17 cellular contexts compared by ENCODE assay signal in genomic region chr3:117752984-117753717, GRCh38.
DNase-seq lines count a peak whose midpoint lies in the region; ATAC-seq, FAIRE-seq and TF ChIP-seq lines count a peak whose summit lies in the region.
"Had no signal": no experiment of that assay in that cellular context is flagged by ENCODE, and none has a peak within 500 bp of the region (broad histone marks: within the 10 kb centered on the region; RNA-seq: fewer than 3 reads in every experiment).

No MANE protein-coding gene starts in this region.

- TF ChIP-seq CTCF in IMR-90 (conservative IDR thresholded peaks at IDR 0.05; ENCODE audit: low read depth, low read length), result no peak
- TF ChIP-seq CTCF in astrocyte (IDR thresholded peaks at IDR 0.05; ENCODE audit: insufficient read depth, low read depth, low read length), result no peak

- H3K4me1 ChIP-seq in IMR-90 (ENCODE audit: control insufficient read depth, insufficient read depth, low read length) (peaks cover 2% of the 10 kb centered on the region; the same call in 1 of the 2 replicates), astrocyte (ENCODE audit: insufficient read depth, low read length) (no peaks in the 10 kb centered on the region)
- H3K4me1 ChIP-seq: tibial artery had no signal

- H3K23ac ChIP-seq in IMR-90 (ENCODE audit: low read depth, low read length), result no peak overlapping the region

- H3K56ac ChIP-seq in IMR-90 (ENCODE audit: extremely low read depth, insufficient read depth, low read length), result no peak overlapping the region

- peaks cover 0 to 5% of the 10 kb centered on the region in 2 experiments; a peak in 1 of 4 replicates for H3K79me1 ChIP-seq in IMR-90 (ENCODE audit: low read depth in 1 of 2, low read length in 2 of 2)

- H3K4me3 ChIP-seq in IMR-90 (ENCODE audit: insufficient read depth, low read depth, low read length) (no peak overlapping the region), astrocyte (ENCODE audit: insufficient read depth, low read depth, low read length) (no peak overlapping the region)
- H3K4me3 ChIP-seq: tibial artery had no signal

- H3K9ac ChIP-seq in IMR-90 (ENCODE audit: low read depth, low read length), result no peak overlapping the region
- H3K9ac ChIP-seq in astrocyte (ENCODE audit: low read length), result no peak overlapping the region

- H3K9me1 ChIP-seq in IMR-90 (ENCODE audit: insufficient read depth, low read length), result no peaks in the 10 kb centered on the region

- DNase-seq in Daoy (ENCODE audit: low read depth), result peak; percentile 51
- DNase-seq in IMR-90, result peak; percentile 90
- DNase-seq in astrocyte (ENCODE audit: low read depth), result peak; percentile 76
- DNase-seq in left kidney (ENCODE audit: low read depth, low spot score), result peak; percentile 86
- no peak for DNase-seq in activated CD4-positive, alpha-beta memory T cell treated with anti-CD3 and anti-CD28 coated beads, Interleukin-2, amount 10 ng/mL, durations not matched to agents 7 days and 5 days
- DNase-seq in NCI-H1694 treated with DMSO at 0.1 percent for 48 hours (lab: John Stamatoyannopoulos, UW), result no peak
- no peak for DNase-seq in NCI-H526 (lab: John Stamatoyannopoulos, UW)
- DNase-seq in activated naive CD4-positive, alpha-beta T cell treated with anti-CD3 and anti-CD28 coated beads, Interleukin-2, amount 50 U/mL, for 72 hours (ENCODE audit: low spot score in 2 of 2), result no peak
- DNase-seq: activated CD4-positive, alpha-beta T cell treated with anti-CD3 and anti-CD28 coated beads for 36 hours; retina; RPMI8226; stimulated activated CD4-positive, alpha-beta T cell treated with anti-CD3 and anti-CD28 coated beads, Interleukin-1b, Interleukin-23, amount 100 ng/mL, for 48 hours; stimulated activated CD8-positive, alpha-beta memory T cell treated with anti-CD3 and anti-CD28 coated beads, Interleukin-4, amount 100 ng/mL, for 48 hours; tibial artery had no signal

- intact Hi-C loops in IMR-90 (cut with micrococcal nuclease), result no loop called here

- no peaks in the 10 kb centered on the region for H3K27me3 ChIP-seq in IMR-90 (ENCODE audit: control insufficient read depth, insufficient read depth, low read length)
- no peaks in the 10 kb centered on the region for H3K27me3 ChIP-seq in astrocyte (ENCODE audit: insufficient read depth, low read length)
- H3K27me3 ChIP-seq: tibial artery had no signal

- TF ChIP-seq POLR2A in IMR-90 (IDR thresholded peaks at IDR 0.05; ENCODE audit: low read depth, low read length), result no peak

- BruUV-seq in IMR-90 (replicated peaks; lab: Mats Ljungman, UMichigan), result no TSS peak

- H3K18ac ChIP-seq in IMR-90 (ENCODE audit: low read depth, low read length), result no peak overlapping the region

- no peak overlapping the region for H2AK9ac ChIP-seq in IMR-90 (replicated peaks; ENCODE audit: low read depth, low read length, poor library complexity)

- no peak overlapping the region; the same call in 1 of the 2 replicates for H2BK20ac ChIP-seq in IMR-90 (ENCODE audit: low read depth, low read length)

- H3K27ac ChIP-seq in IMR-90 (ENCODE audit: insufficient read depth, low read length) (no peak overlapping the region), astrocyte (ENCODE audit: low read depth, low read length) (no peak overlapping the region)
- H3K27ac ChIP-seq: tibial artery had no signal

- CTCF ChIA-PET in IMR-90 (lab: Yijun Ruan, JAX), result interaction anchor here (0.8 kb wide), 1 partner anchor 9 kb away, joined by 3 read pairs; no protein-coding TSS in a partner anchor
- CTCF ChIA-PET in activated CD4-positive, alpha-beta memory T cell treated with anti-CD3 and anti-CD28 coated beads, Interleukin-2, amount 10 ng/mL, durations not matched to agents 7 days and 5 days (lab: Charles Lee), result no interaction called here

- POLR2A ChIA-PET in IMR-90 (lab: Charles Lee; ENCODE audit: unreplicated experiment), result no interaction called here
- POLR2A ChIA-PET in activated CD4-positive, alpha-beta memory T cell treated with anti-CD3 and anti-CD28 coated beads, Interleukin-2, amount 10 ng/mL, durations not matched to agents 7 days and 5 days (lab: Charles Lee), result no interaction called here

- 89 to 100% methylated on average over 1 to 3 of the region's 3 CpGs for WGBS in IMR-90 (ENCODE audit: extremely low coverage in 2 of 2, insufficient read length in 1 of 2), 2 experiments

- H3K79me2 ChIP-seq in astrocyte (ENCODE audit: insufficient read depth, low read length), result no peaks in the 10 kb centered on the region

- H3K36me3 ChIP-seq in IMR-90 (ENCODE audit: control insufficient read depth, insufficient read depth, low read length) (no peaks in the 10 kb centered on the region), astrocyte (ENCODE audit: insufficient read depth, low read length) (no peaks in the 10 kb centered on the region)
- H3K36me3 ChIP-seq: tibial artery had no signal

- H3K9me3 Mint-ChIP-seq in astrocyte (ENCODE audit: unreplicated experiment), result no peaks in the 10 kb centered on the region
- H3K9me3 Mint-ChIP-seq in activated CD4-positive, alpha-beta memory T cell treated with anti-CD3 and anti-CD28 coated beads, Interleukin-2, amount 10 ng/mL, durations not matched to agents 7 days and 5 days, result peaks cover 2% of the 10 kb centered on the region
- peaks cover 4 to 7% of the 10 kb centered on the region in 2 donors for H3K9me3 Mint-ChIP-seq in activated naive CD4-positive, alpha-beta T cell treated with anti-CD3 and anti-CD28 coated beads, Interleukin-2, amount 50 U/mL, for 72 hours

- no peaks in the 10 kb centered on the region for H4K20me1 ChIP-seq in IMR-90 (ENCODE audit: insufficient read depth, low read length)
- no peaks in the 10 kb centered on the region for H4K20me1 ChIP-seq in astrocyte (ENCODE audit: insufficient read depth, low read length)

- peak overlapping the region; percentile 16 for H3K27ac Mint-ChIP-seq in astrocyte (ENCODE audit: unreplicated experiment)
- no peak overlapping the region for H3K27ac Mint-ChIP-seq in activated CD4-positive, alpha-beta memory T cell treated with anti-CD3 and anti-CD28 coated beads, Interleukin-2, amount 10 ng/mL, durations not matched to agents 7 days and 5 days
- no peak overlapping the region for H3K27ac Mint-ChIP-seq in activated naive CD4-positive, alpha-beta T cell treated with anti-CD3 and anti-CD28 coated beads, Interleukin-2, amount 50 U/mL, for 72 hours
- H3K27ac Mint-ChIP-seq: activated CD4-positive, alpha-beta T cell treated with anti-CD3 and anti-CD28 coated beads for 36 hours; activated naive CD8-positive, alpha-beta T cell; natural killer cell treated with Interleukin-12 subunit alpha and Interleukin-12 subunit beta and Interleukin-15 and Interleukin-18, amount 100 ng/mL, for 72 hours had no signal

- H4K91ac ChIP-seq in IMR-90 (ENCODE audit: insufficient read depth, low read depth, low read length), result no peak overlapping the region; the same call in 1 of the 2 replicates

- no peak for FAIRE-seq in astrocyte (lab: Jason Lieb, UNC)

- in situ Hi-C loops in IMR-90 (cut with MboI; ENCODE audit: low sequenced_read_pairs), result no loop called here

- dilution Hi-C loops in IMR-90 (cut with HindIII; ENCODE audit: low sequenced_read_pairs, unreplicated experiment), result no loop called here

- H3K27me3 Mint-ChIP-seq in astrocyte (ENCODE audit: low read depth, unreplicated experiment), result no peaks in the 10 kb centered on the region
- no peaks in the 10 kb centered on the region for H3K27me3 Mint-ChIP-seq in activated CD4-positive, alpha-beta memory T cell treated with anti-CD3 and anti-CD28 coated beads, Interleukin-2, amount 10 ng/mL, durations not matched to agents 7 days and 5 days
- H3K27me3 Mint-ChIP-seq: activated CD4-positive, alpha-beta T cell treated with anti-CD3 and anti-CD28 coated beads for 36 hours; activated naive CD8-positive, alpha-beta T cell; central memory CD8-positive, alpha-beta T cell; natural killer cell treated with Interleukin-12 subunit alpha and Interleukin-12 subunit beta and Interleukin-15 and Interleukin-18, amount 100 ng/mL, for 72 hours had no signal

- peak overlapping the region; percentile 50; the same call in 1 of the 2 replicates for H2AK5ac ChIP-seq in IMR-90 (ENCODE audit: low read depth, low read length)

- H3K4me3 Mint-ChIP-seq in astrocyte (ENCODE audit: unreplicated experiment), result no peak overlapping the region
- H3K4me3 Mint-ChIP-seq in activated CD4-positive, alpha-beta memory T cell treated with anti-CD3 and anti-CD28 coated beads, Interleukin-2, amount 10 ng/mL, durations not matched to agents 7 days and 5 days, result no peak overlapping the region
- H3K4me3 Mint-ChIP-seq: activated CD4-positive, alpha-beta T cell treated with anti-CD3 and anti-CD28 coated beads for 36 hours; activated naive CD8-positive, alpha-beta T cell; central memory CD8-positive, alpha-beta T cell; natural killer cell treated with Interleukin-12 subunit alpha and Interleukin-12 subunit beta and Interleukin-15 and Interleukin-18, amount 100 ng/mL, for 72 hours had no signal

- H3K4me2 ChIP-seq in IMR-90 (ENCODE audit: low read depth, low read length) (no peak overlapping the region), astrocyte (ENCODE audit: low read length) (no peak overlapping the region)

- H2BK120ac ChIP-seq in IMR-90 (ENCODE audit: low read depth, low read length), result no peak overlapping the region; the same call in 1 of the 2 replicates

- no peak for TF ChIP-seq RAD21 in IMR-90 (IDR thresholded peaks at IDR 0.05; ENCODE audit: low read length)

- no peak overlapping the region for H4K8ac ChIP-seq in IMR-90 (ENCODE audit: low read depth in 2 of 2, low read length in 2 of 2)

- H3K14ac ChIP-seq in IMR-90 (replicated peaks; ENCODE audit: low read depth, low read length), result no peak overlapping the region

- H3K4me1 Mint-ChIP-seq in astrocyte (ENCODE audit: low read depth, unreplicated experiment), result peaks cover 16% of the 10 kb centered on the region
- H3K4me1 Mint-ChIP-seq in activated CD4-positive, alpha-beta memory T cell treated with anti-CD3 and anti-CD28 coated beads, Interleukin-2, amount 10 ng/mL, durations not matched to agents 7 days and 5 days, result no peaks in the 10 kb centered on the region
- H3K4me1 Mint-ChIP-seq: activated CD4-positive, alpha-beta T cell treated with anti-CD3 and anti-CD28 coated beads for 36 hours; central memory CD8-positive, alpha-beta T cell had no signal

- no peak overlapping the region for H2AFZ ChIP-seq in IMR-90 (replicated peaks; ENCODE audit: low read length, poor library complexity)
- no peak overlapping the region for H2AFZ ChIP-seq in astrocyte (ENCODE audit: low read depth, low read length)

- H3K4ac ChIP-seq in IMR-90 (ENCODE audit: low read depth, low read length), result no peak overlapping the region

- peak; percentile 88 for ATAC-seq in IMR-90 (ENCODE audit: low read depth)
- no peak for ATAC-seq in activated naive CD4-positive, alpha-beta T cell treated with anti-CD3 and anti-CD28 coated beads, Interleukin-2, amount 50 U/mL, for 72 hours
- ATAC-seq: activated CD4-positive, alpha-beta T cell treated with anti-CD3 and anti-CD28 coated beads for 36 hours; natural killer cell treated with Interleukin-12 subunit alpha and Interleukin-12 subunit beta and Interleukin-15 and Interleukin-18, amount 100 ng/mL, for 72 hours had no signal

- H2BK15ac ChIP-seq in IMR-90 (ENCODE audit: low read depth, low read length), result no peak overlapping the region

- no peaks in the 10 kb centered on the region for H3K36me3 Mint-ChIP-seq in astrocyte (ENCODE audit: low read depth, unreplicated experiment)
- H3K36me3 Mint-ChIP-seq in activated CD4-positive, alpha-beta memory T cell treated with anti-CD3 and anti-CD28 coated beads, Interleukin-2, amount 10 ng/mL, durations not matched to agents 7 days and 5 days (ENCODE audit: low read depth), result no peaks in the 10 kb centered on the region
- H3K36me3 Mint-ChIP-seq in activated naive CD4-positive, alpha-beta T cell treated with anti-CD3 and anti-CD28 coated beads, Interleukin-2, amount 50 U/mL, for 72 hours, result no peaks in the 10 kb centered on the region
- H3K36me3 Mint-ChIP-seq: activated naive CD8-positive, alpha-beta T cell; natural killer cell treated with Interleukin-12 subunit alpha and Interleukin-12 subunit beta and Interleukin-15 and Interleukin-18, amount 100 ng/mL, for 72 hours had no signal

- H2BK5ac ChIP-seq in IMR-90 (ENCODE audit: low read depth, low read length, poor library complexity, severe bottlenecking), result no peak overlapping the region

- H3K9me3 ChIP-seq in IMR-90 (ENCODE audit: control insufficient read depth, insufficient read depth, low read length) (no peaks in the 10 kb centered on the region), astrocyte (ENCODE audit: insufficient read depth, low read depth, low read length) (no peaks in the 10 kb centered on the region)
- H3K9me3 ChIP-seq: tibial artery had no signal

- no peak overlapping the region for H4K5ac ChIP-seq in IMR-90 (ENCODE audit: low read depth, low read length)

Comparison
In these comparisons a context has a peak if more than half of its experiments do, and no peak if none do; other contexts are left out.
1. DNase-seq: peak in Daoy (single experiment), IMR-90 (single experiment), astrocyte (single experiment) and left kidney (single experiment); none in activated CD4-positive, alpha-beta memory T cell treated with anti-CD3 and anti-CD28 coated beads, Interleukin-2, amount 10 ng/mL, durations not matched to agents 7 days and 5 days (single experiment), NCI-H1694 treated with DMSO at 0.1 percent for 48 hours (single experiment), NCI-H526 (0 of 2) and activated naive CD4-positive, alpha-beta T cell treated with anti-CD3 and anti-CD28 coated beads, Interleukin-2, amount 50 U/mL, for 72 hours (0 of 2).